29 cellular contexts compared by ENCODE assay signal in the genomic region with DNA sequence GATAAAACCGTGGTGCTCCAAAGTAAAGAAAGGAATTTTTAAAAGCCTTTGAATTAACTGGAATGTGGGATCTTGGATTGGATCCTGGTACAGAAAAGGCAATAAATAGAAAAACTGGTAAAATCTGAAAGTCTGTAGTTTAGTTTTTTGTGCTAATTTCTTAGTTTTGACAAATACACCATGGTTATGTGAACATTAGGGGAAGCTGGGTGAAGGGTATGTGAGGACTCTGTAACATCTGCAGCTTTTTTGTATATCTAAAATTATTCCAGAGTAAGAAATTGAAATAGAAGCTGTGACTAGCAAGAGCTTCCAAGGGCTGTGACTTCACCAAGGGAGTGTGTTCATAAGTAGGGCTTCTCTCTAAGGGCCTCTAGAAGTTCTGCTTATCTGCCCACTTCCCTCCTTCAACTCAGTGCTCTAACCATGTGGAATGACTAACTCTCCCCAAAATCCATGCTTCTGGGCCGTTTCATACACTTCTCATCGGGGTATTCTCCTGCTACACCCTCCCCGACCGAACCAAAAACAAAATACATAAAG. TPM values are rescaled to one million over a fixed set of nuclear protein-coding genes. Genes with fewer than 3 reads are reported as not detected.
DNase-seq lines count a peak whose midpoint lies in the region; ATAC-seq and TF ChIP-seq lines count a peak whose summit lies in the region.
"Had no signal": no experiment of that assay in that cellular context is flagged by ENCODE, and none has a peak within 500 bp of the region (broad histone marks: within the 10 kb centered on the region; RNA-seq: fewer than 3 reads in every experiment).

No MANE protein-coding gene starts in this region.

- peaks cover 24% of the 10 kb centered on the region for H3K4me1 Mint-ChIP-seq in activated CD4-positive, alpha-beta T cell treated with anti-CD3 and anti-CD28 coated beads for 36 hours
- H3K4me1 Mint-ChIP-seq in activated CD4-positive, alpha-beta T cell treated with anti-CD3 and anti-CD28 coated beads, Interleukin-2, amount 10 ng/mL, durations not matched to agents 7 days and 5 days: peaks cover 7% of the 10 kb centered on the region
- peaks cover 61% of the 10 kb centered on the region for H3K4me1 Mint-ChIP-seq in central memory CD8-positive, alpha-beta T cell

- no peak for DNase-seq in activated CD4-positive, alpha-beta T cell treated with anti-CD3 and anti-CD28 coated beads for 36 hours
- no peak for DNase-seq in activated CD4-positive, alpha-beta T cell treated with anti-CD3 and anti-CD28 coated beads, Interleukin-2, amount 10 ng/mL, durations not matched to agents 7 days and 5 days
- DNase-seq in Panc1 (ENCODE audit: low read depth, low spot score): no peak
- DNase-seq in central memory CD8-positive, alpha-beta T cell (ENCODE audit: low spot score in 2 of 2): no peak
- no peak for DNase-seq in NCI-H2227 treated with DMSO at 0.1 percent for 48 hours (lab: John Stamatoyannopoulos, UW)
- no peak for DNase-seq in SK-N-DZ (ENCODE audit: low spot score)
- DNase-seq: activated CD4-positive, alpha-beta memory T cell treated with anti-CD3 and anti-CD28 coated beads, Interleukin-2, amount 10 ng/mL, durations not matched to agents 7 days and 5 days; activated gamma-delta T cell; AML-193; brain microvascular endothelial cell; CD8-positive, alpha-beta T cell; DMS153; glutamatergic neuron; H9; islet precursor cell; left ventricle myocardium superior; naive thymus-derived CD8-positive, alpha-beta T cell; NCI-H1436; NCI-H2081 treated with DMSO at 0.1 percent for 48 hours; NCI-H446; NCI-H774; occipital lobe; stimulated activated CD8-positive, alpha-beta memory T cell treated with anti-CD3 and anti-CD28 coated beads, Interleukin-4, amount 100 ng/mL, for 48 hours; stimulated activated naive CD8-positive, alpha-beta T cell treated with anti-CD3 and anti-CD28 coated beads, Interleukin-15, amount 100 ng/mL, for 72 hours; SW 1271 had no signal

- BruUV-seq in Panc1 (replicated peaks; lab: Mats Ljungman, UMichigan): TSS peak; percentile 52

- H3K9me3 Mint-ChIP-seq in activated CD4-positive, alpha-beta T cell treated with anti-CD3 and anti-CD28 coated beads for 36 hours (ENCODE audit: low read depth): no peaks in the 10 kb centered on the region
- H3K9me3 Mint-ChIP-seq in activated CD4-positive, alpha-beta T cell treated with anti-CD3 and anti-CD28 coated beads, Interleukin-2, amount 10 ng/mL, durations not matched to agents 7 days and 5 days: no peaks in the 10 kb centered on the region
- no peaks in the 10 kb centered on the region for H3K9me3 Mint-ChIP-seq in central memory CD8-positive, alpha-beta T cell
- H3K9me3 Mint-ChIP-seq: activated CD4-positive, alpha-beta memory T cell treated with anti-CD3 and anti-CD28 coated beads, Interleukin-2, amount 10 ng/mL, durations not matched to agents 7 days and 5 days; CD8-positive, alpha-beta T cell; H9; naive thymus-derived CD8-positive, alpha-beta T cell; stimulated activated naive CD8-positive, alpha-beta T cell treated with anti-CD3 and anti-CD28 coated beads, Interleukin-15, amount 100 ng/mL, for 72 hours had no signal

- no peaks in the 10 kb centered on the region for H3K36me3 ChIP-seq in Panc1 (ENCODE audit: control insufficient read depth, insufficient read depth, low read length)
- H3K36me3 ChIP-seq: brain microvascular endothelial cell had no signal

- in situ Hi-C loops in Panc1 (cut with HindIII; ENCODE audit: low pct_unique_long_range_greater_than_20kb, low sequenced_read_pairs): no loop called here

- H3K27ac ChIP-seq in Panc1 (ENCODE audit: low read length): peak overlapping the region; percentile 71
- H3K27ac ChIP-seq: skin epidermis had no signal

- no peak for ATAC-seq in activated CD4-positive, alpha-beta T cell treated with anti-CD3 and anti-CD28 coated beads for 36 hours
- ATAC-seq in Panc1: no peak
- no peak for ATAC-seq in central memory CD8-positive, alpha-beta T cell (replicated peaks; ENCODE audit: extremely low read depth, poor library complexity, severe bottlenecking)
- ATAC-seq in HG02973 (IDR thresholded peaks at IDR 0.05; ENCODE audit: unreplicated experiment): no peak
- ATAC-seq in HG03280 (IDR thresholded peaks at IDR 0.05; ENCODE audit: unreplicated experiment): no peak
- ATAC-seq: activated CD4-positive, CD25-positive, alpha-beta regulatory T cell treated with anti-CD3 and anti-CD28 coated beads, Interleukin-2, amount 50 U/mL, for 24 hours; CD8-positive, alpha-beta T cell; left ventricle myocardium superior; naive thymus-derived CD8-positive, alpha-beta T cell; stimulated activated naive CD8-positive, alpha-beta T cell treated with anti-CD3 and anti-CD28 coated beads, Interleukin-15, amount 100 ng/mL, for 72 hours had no signal

- H3K27me3 Mint-ChIP-seq in activated CD4-positive, alpha-beta T cell treated with anti-CD3 and anti-CD28 coated beads for 36 hours: no peaks in the 10 kb centered on the region
- no peaks in the 10 kb centered on the region for H3K27me3 Mint-ChIP-seq in activated CD4-positive, alpha-beta T cell treated with anti-CD3 and anti-CD28 coated beads, Interleukin-2, amount 10 ng/mL, durations not matched to agents 7 days and 5 days
- H3K27me3 Mint-ChIP-seq in central memory CD8-positive, alpha-beta T cell: no peaks in the 10 kb centered on the region
- H3K27me3 Mint-ChIP-seq: activated CD4-positive, alpha-beta memory T cell treated with anti-CD3 and anti-CD28 coated beads, Interleukin-2, amount 10 ng/mL, durations not matched to agents 7 days and 5 days; naive thymus-derived CD8-positive, alpha-beta T cell; stimulated activated naive CD8-positive, alpha-beta T cell treated with anti-CD3 and anti-CD28 coated beads, Interleukin-15, amount 100 ng/mL, for 72 hours had no signal

- H3K4me1 ChIP-seq in Panc1 (ENCODE audit: control insufficient read depth, insufficient read depth, low read length): peaks cover 35% of the 10 kb centered on the region

- no peak overlapping the region for H3K4me3 ChIP-seq in Panc1 (ENCODE audit: low read depth in 2 of 2, low read length in 2 of 2)
- H3K4me3 ChIP-seq: skin epidermis had no signal

- peak overlapping the region; percentile 17 for H3K27ac Mint-ChIP-seq in activated CD4-positive, alpha-beta T cell treated with anti-CD3 and anti-CD28 coated beads for 36 hours
- H3K27ac Mint-ChIP-seq in activated CD4-positive, alpha-beta T cell treated with anti-CD3 and anti-CD28 coated beads, Interleukin-2, amount 10 ng/mL, durations not matched to agents 7 days and 5 days: no peak overlapping the region
- H3K27ac Mint-ChIP-seq in central memory CD8-positive, alpha-beta T cell (ENCODE audit: low read depth): peak overlapping the region; percentile 23
- H3K27ac Mint-ChIP-seq: activated CD4-positive, alpha-beta memory T cell treated with anti-CD3 and anti-CD28 coated beads, Interleukin-2, amount 10 ng/mL, durations not matched to agents 7 days and 5 days; CD8-positive, alpha-beta T cell; stimulated activated naive CD8-positive, alpha-beta T cell treated with anti-CD3 and anti-CD28 coated beads, Interleukin-15, amount 100 ng/mL, for 72 hours had no signal

- intact Hi-C loops in activated CD4-positive, alpha-beta T cell treated with anti-CD3 and anti-CD28 coated beads for 36 hours (cut with DNase I, micrococcal nuclease): no loop called here
- intact Hi-C loops in Panc1 (cut with micrococcal nuclease; ENCODE audit: unreplicated experiment): no loop called here

- CTCF ChIA-PET in activated CD4-positive, alpha-beta T cell treated with anti-CD3 and anti-CD28 coated beads for 36 hours (lab: Charles Lee): no interaction called here
- CTCF ChIA-PET in activated CD4-positive, alpha-beta T cell treated with anti-CD3 and anti-CD28 coated beads, Interleukin-2, amount 10 ng/mL, durations not matched to agents 7 days and 5 days (lab: Charles Lee): interaction anchor here (1.0 kb wide), 1 partner anchor 38 kb away, joined by 3 read pairs; no protein-coding TSS in a partner anchor
- CTCF ChIA-PET in Panc1 (lab: Charles Lee): no interaction called here

- TF ChIP-seq CTCF in Panc1 (IDR thresholded peaks at IDR 0.05): no peak

- H3K36me3 Mint-ChIP-seq in activated CD4-positive, alpha-beta T cell treated with anti-CD3 and anti-CD28 coated beads for 36 hours (ENCODE audit: low read depth): peaks cover 3% of the 10 kb centered on the region
- H3K36me3 Mint-ChIP-seq in activated CD4-positive, alpha-beta T cell treated with anti-CD3 and anti-CD28 coated beads, Interleukin-2, amount 10 ng/mL, durations not matched to agents 7 days and 5 days (ENCODE audit: low read depth): no peaks in the 10 kb centered on the region
- H3K36me3 Mint-ChIP-seq in central memory CD8-positive, alpha-beta T cell (ENCODE audit: insufficient read depth): peaks cover 5% of the 10 kb centered on the region

- H3K9me3 ChIP-seq in Panc1 (ENCODE audit: control insufficient read depth, insufficient read depth, low read depth, low read length): no peaks in the 10 kb centered on the region

- POLR2A ChIA-PET in activated CD4-positive, alpha-beta T cell treated with anti-CD3 and anti-CD28 coated beads for 36 hours (lab: Charles Lee): no interaction called here
- POLR2A ChIA-PET in activated CD4-positive, alpha-beta T cell treated with anti-CD3 and anti-CD28 coated beads, Interleukin-2, amount 10 ng/mL, durations not matched to agents 7 days and 5 days (lab: Charles Lee): no interaction called here
- POLR2A ChIA-PET in Panc1 (lab: Charles Lee): no interaction called here

- H3K27me3 ChIP-seq in Panc1 (ENCODE audit: control insufficient read depth, insufficient read depth, low read length): no peaks in the 10 kb centered on the region
- H3K27me3 ChIP-seq: brain microvascular endothelial cell had no signal

- no peak overlapping the region for H3K4me3 Mint-ChIP-seq in activated CD4-positive, alpha-beta T cell treated with anti-CD3 and anti-CD28 coated beads for 36 hours
- H3K4me3 Mint-ChIP-seq in activated CD4-positive, alpha-beta T cell treated with anti-CD3 and anti-CD28 coated beads, Interleukin-2, amount 10 ng/mL, durations not matched to agents 7 days and 5 days: no peak overlapping the region
- no peak overlapping the region for H3K4me3 Mint-ChIP-seq in central memory CD8-positive, alpha-beta T cell
- H3K4me3 Mint-ChIP-seq: activated CD4-positive, alpha-beta memory T cell treated with anti-CD3 and anti-CD28 coated beads, Interleukin-2, amount 10 ng/mL, durations not matched to agents 7 days and 5 days; CD8-positive, alpha-beta T cell; H9; naive thymus-derived CD8-positive, alpha-beta T cell; stimulated activated naive CD8-positive, alpha-beta T cell treated with anti-CD3 and anti-CD28 coated beads, Interleukin-15, amount 100 ng/mL, for 72 hours had no signal

RNA-seq across cellular contexts. Expression of a gene that starts 26.5 kb away (rescaled TPM):
- 10 to 100 TPM; 16.5 to 17.2 TPM for total RNA-seq in activated CD4-positive, alpha-beta T cell treated with anti-CD3 and anti-CD28 coated beads for 36 hours
- total RNA-seq in activated CD4-positive, alpha-beta T cell treated with anti-CD3 and anti-CD28 coated beads, Interleukin-2, amount 10 ng/mL, durations not matched to agents 7 days and 5 days: 10 to 100 TPM; 24.7 to 25.5 TPM
- total RNA-seq in Panc1 (2021; ENCODE audit: unreplicated experiment): 64.1 TPM
- polyA plus RNA-seq in Panc1 (2012; ENCODE audit: insufficient read length): 33.4 TPM
- 7.2 and 8.4 TPM in 2 replicates for polyA plus RNA-seq in SK-N-DZ (2014; cell fraction: cytosol; rRNA removed)
- 4.7 and 5.4 TPM in 2 replicates for polyA plus RNA-seq in SK-N-DZ (2014; cell fraction: nucleus; rRNA removed)

RNA-seq across cellular contexts. Expression of a gene that starts 36.7 kb away (rescaled TPM):
- 100 to 1,000 TPM; 102 to 104 TPM for total RNA-seq in activated CD4-positive, alpha-beta T cell treated with anti-CD3 and anti-CD28 coated beads for 36 hours
- 100 to 1,000 TPM; 130 to 136 TPM for total RNA-seq in activated CD4-positive, alpha-beta T cell treated with anti-CD3 and anti-CD28 coated beads, Interleukin-2, amount 10 ng/mL, durations not matched to agents 7 days and 5 days
- 146 TPM for total RNA-seq in Panc1 (2021; ENCODE audit: unreplicated experiment)
- polyA plus RNA-seq in Panc1 (2012; ENCODE audit: insufficient read length): 201 TPM
- polyA plus RNA-seq in SK-N-DZ (2014; cell fraction: cytosol; rRNA removed): 56.7 and 71.7 TPM in 2 replicates
- 38.9 and 43.7 TPM in 2 replicates for polyA plus RNA-seq in SK-N-DZ (2014; cell fraction: nucleus; rRNA removed)
